In the genomic region with DNA sequence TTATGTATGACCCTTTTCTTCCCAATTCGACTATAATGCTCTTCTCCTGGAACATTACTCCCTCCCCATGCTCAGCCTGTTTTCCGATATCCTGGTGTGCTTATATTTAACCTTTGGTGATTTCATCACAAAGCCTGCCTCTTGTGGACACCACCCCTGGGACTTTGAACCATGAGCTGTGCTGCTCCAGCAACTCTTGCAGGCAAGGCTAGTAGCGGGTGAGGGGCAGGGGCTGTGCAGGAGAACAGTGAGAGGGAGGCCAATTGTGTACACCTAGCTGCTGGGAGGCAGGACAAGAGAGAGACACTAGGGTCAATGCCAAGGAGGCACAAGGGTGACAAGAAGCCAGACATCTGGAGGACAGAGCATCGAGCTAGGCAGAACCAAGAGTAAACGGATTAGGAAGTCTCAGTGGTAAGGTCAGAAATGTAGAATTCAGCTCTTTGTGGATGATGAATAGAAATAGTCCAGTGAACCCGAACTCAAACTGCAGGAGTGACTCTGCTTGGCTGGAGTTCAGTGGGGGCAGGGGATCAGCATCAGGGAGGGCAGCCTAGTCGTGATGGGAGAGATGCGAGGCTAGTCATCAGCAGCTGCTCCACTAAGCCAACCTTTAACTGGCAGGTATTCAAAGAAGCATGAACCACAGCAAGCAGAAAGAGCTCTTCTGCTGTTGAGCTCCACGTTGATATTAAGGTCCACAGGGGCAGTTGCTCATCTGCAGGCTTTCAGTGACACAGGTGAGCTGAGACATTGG, we compare ENCODE assay signal across 17 cellular contexts.
"Had no signal": no experiment of that assay in that cellular context is flagged by ENCODE, and none has a peak within 500 bp of the region (broad histone marks: within the 10 kb centered on the region; RNA-seq: fewer than 3 reads in every experiment).

No MANE protein-coding gene starts in this region.

- FAIRE-seq: astrocyte, bronchial epithelial cell had no signal

- H3K27me3 ChIP-seq: thyroid gland, vagina had no signal

- ATAC-seq: stimulated activated memory B cell treated with anti-CD40 and anti-IgM and Interleukin-4, amounts not matched to agents 10 μg/mL and 1 μg/mL and 100 μg/mL, for 72 hours had no signal

- H3K9me3 Mint-ChIP-seq: activated naive CD4-positive, alpha-beta T cell treated with anti-CD3 and anti-CD28 coated beads for 36 hours; activated T-helper 2 cell treated with anti-CD3 and anti-CD28 coated beads, Interferon-gamma antibody, Interleukin-2, Interleukin-4, amounts not matched to agents 10 μg/mL and 5 μg/mL and 100 μg/mL, durations not matched to agents 14 hours and 24 hours and 36 hours; nephron progenitor cell had no signal

- H3K9me3 ChIP-seq: thyroid gland, vagina had no signal

- DNase-seq: activated CD4-positive, alpha-beta T cell treated with anti-CD3 and anti-CD28 coated beads for 1 hour; activated CD4-positive, alpha-beta T cell treated with anti-CD3 and anti-CD28 coated beads, Interleukin-2, amount 50 U/mL, for 4 hours; activated naive CD4-positive, alpha-beta T cell treated with anti-CD3 and anti-CD28 coated beads for 36 hours; activated T-cell treated with anti-CD3 and anti-CD28 coated beads for 4 hours; dorsolateral prefrontal cortex; islet precursor cell; mesendoderm; nephron progenitor cell; occipital lobe; SW 1271; T-helper 9 cell; thyroid gland had no signal

- H3K4me1 ChIP-seq: thyroid gland, vagina had no signal

- H3K36me3 Mint-ChIP-seq: stimulated activated memory B cell treated with anti-CD40 and anti-IgM and Interleukin-4, amounts not matched to agents 10 μg/mL and 1 μg/mL and 100 μg/mL, for 72 hours had no signal

- H3K27ac ChIP-seq: dorsolateral prefrontal cortex, thyroid gland, vagina had no signal

- H3K36me3 ChIP-seq: thyroid gland, vagina had no signal

- H3K4me3 ChIP-seq: dorsolateral prefrontal cortex, thyroid gland, vagina had no signal

- H3K4me3 Mint-ChIP-seq: activated naive CD4-positive, alpha-beta T cell treated with anti-CD3 and anti-CD28 coated beads for 36 hours; nephron progenitor cell; stimulated activated memory B cell treated with anti-CD40 and anti-IgM and Interleukin-4, amounts not matched to agents 10 μg/mL and 1 μg/mL and 100 μg/mL, for 72 hours had no signal
